Comparison of ENCODE assay signal across 13 cellular contexts in genomic region chr3:37945407-37945802, GRCh38. TPM values are rescaled to one million over a fixed set of nuclear protein-coding genes. Genes with fewer than 3 reads are reported as not detected.
DNase-seq lines count a peak whose midpoint lies in the region; ATAC-seq, FAIRE-seq and TF ChIP-seq lines count a peak whose summit lies in the region.
"Had no signal": no experiment of that assay in that cellular context is flagged by ENCODE, and none has a peak within 500 bp of the region (broad histone marks: within the 10 kb centered on the region; RNA-seq: fewer than 3 reads in every experiment).

No MANE protein-coding gene starts in this region.

- H3K9ac ChIP-seq in HCT116 (ENCODE audit: low read length) (peak overlapping the region; percentile 40), K562 (ENCODE audit: insufficient read depth in 1 of 2, low read depth in 2 of 2, low read length in 2 of 2) (no peak overlapping the region)

- intact Hi-C loops in HCT116 (cut with micrococcal nuclease), result no loop called here
- intact Hi-C loops in K562 (cut with micrococcal nuclease), result no loop called here
- intact Hi-C loops in spleen (cut with DNase I; ENCODE audit: low total_unique reads), result no loop called here

- H3K4me1 ChIP-seq in HCT116 (ENCODE audit: control insufficient read depth in 1 of 2, insufficient read depth in 2 of 2, low read length in 2 of 2) (peaks cover 56% of the 10 kb centered on the region in 2 experiments), K562 (replicated peaks in 1 of 2; ENCODE audit: control insufficient read depth in 2 of 2, insufficient read depth in 2 of 2, low read length in 2 of 2) (peaks cover 0 to 10% of the 10 kb centered on the region in 2 experiments; a peak in 2 of 5 replicates), spleen (peaks cover 23 to 64% (median 41%) of the 10 kb centered on the region in 6 donors)

- H3K4me3 ChIP-seq in HCT116 (replicated peaks in 1 of 2; ENCODE audit: low read depth in 1 of 2, low read length in 2 of 2) (peak overlapping the region in 1 of 2 experiments; percentile 28; a peak in 2 of 4 replicates), K562 (no peak overlapping the region), spleen (no peak overlapping the region)

- RAD21 ChIA-PET in HCT116 (lab: Charles Lee; ENCODE audit: low non-redundant PET in 1 of 2, low total read pairs in 2 of 2, uncharacterized antibody in 2 of 2, unreplicated experiment in 2 of 2), result no interaction called here

- in situ Hi-C loops in K562 (cut with MboI), result no loop called here
- in situ Hi-C loops in GM13976 (cut with MboI; ENCODE audit: low sequenced_read_pairs, unreplicated experiment), result no loop called here

- TF ChIP-seq POLR2A in HCT116 (IDR thresholded peaks at IDR 0.05; ENCODE audit: borderline replicate concordance, extremely low read depth, insufficient read depth, insufficient read length) (no peak), K562 (conservative IDR thresholded peaks at IDR 0.05) (no peak), spleen (IDR thresholded peaks at IDR 0.05) (no peak), GM12891 (IDR thresholded peaks at IDR 0.05; ENCODE audit: low read depth, low read length) (no peak)

- H4K20me1 ChIP-seq in HCT116 (ENCODE audit: insufficient read depth) (no peaks in the 10 kb centered on the region), K562 (replicated peaks; ENCODE audit: control insufficient read depth, insufficient read depth, low read length) (peaks cover 6% of the 10 kb centered on the region)

- DNase-seq in HCT116 (ENCODE audit: low read depth, low spot score), result no peak
- no peak for DNase-seq in K562 (ENCODE audit: extremely low read depth in 1 of 4, low spot score in 3 of 4)
- peak; percentile 40 for DNase-seq in left lobe of liver (ENCODE audit: low spot score)
- no peak for DNase-seq in spleen
- no peak for DNase-seq in GM12891 (ENCODE audit: insufficient read length, low spot score)
- DNase-seq in GM13976 (ENCODE audit: low spot score), result no peak
- no peak for DNase-seq in effector CD8-positive, alpha-beta T cell (lab: John Stamatoyannopoulos, UW)
- no peak for DNase-seq in OCI-M1 (lab: John Stamatoyannopoulos, UW)
- DNase-seq: activated CD8-positive, alpha-beta memory T cell treated with anti-CD3 and anti-CD28 coated beads, Interleukin-2, amount 50 U/mL, for 4 hours; anterior cingulate cortex; CD4-positive, alpha-beta T cell; NCI-H1105 treated with DMSO at 0.1 percent for 48 hours had no signal

- TF ChIP-seq EP300 in K562 (IDR thresholded peaks at IDR 0.05; ENCODE audit: low read length), result no peak

- POLR2A ChIA-PET in HCT116 (lab: Charles Lee) (no interaction called here), K562 (lab: Yijun Ruan, JAX) (interaction anchor here (0.9 kb wide), 1 partner anchor 20 kb away, joined by 3 read pairs; no protein-coding TSS in a partner anchor)

- H3K36me3 ChIP-seq in HCT116 (ENCODE audit: control insufficient read depth in 1 of 2, insufficient read depth in 2 of 2, low read length in 2 of 2), result no peaks in the 10 kb centered on the region
- H3K36me3 ChIP-seq in K562 (ENCODE audit: control insufficient read depth, insufficient read depth, low read length), result no peaks in the 10 kb centered on the region
- no peaks in the 10 kb centered on the region for H3K36me3 ChIP-seq in spleen

- ATAC-seq in HCT116, result peak; percentile 69
- ATAC-seq in K562, result no peak; the same call in 2 of the 3 replicates
- no peak for ATAC-seq in left lobe of liver

- no peaks in the 10 kb centered on the region for H3K79me2 ChIP-seq in HCT116 (ENCODE audit: insufficient read depth, low read length)
- no peaks in the 10 kb centered on the region for H3K79me2 ChIP-seq in K562 (ENCODE audit: control insufficient read depth, insufficient read depth, low read length)

- TF ChIP-seq RAD21 in HCT116 (IDR thresholded peaks at IDR 0.05; ENCODE audit: low read depth) (no peak), K562 (CRISPR knock-in tag; conservative IDR thresholded peaks at IDR 0.05 in 1 of 2, IDR thresholded peaks at IDR 0.05 in 1 of 2) (no peak)

- peaks cover 3% of the 10 kb centered on the region for H3K9me1 ChIP-seq in K562 (ENCODE audit: control insufficient read depth, insufficient read depth, low read length)

- FAIRE-seq in K562 (lab: Jason Lieb, UNC), result no peak
- FAIRE-seq in GM12891 (lab: Jason Lieb, UNC), result no peak
- FAIRE-seq: islet of Langerhans had no signal

- 26% methylated on average over 4 of the region's 4 CpGs for WGBS in K562 (ENCODE audit: insufficient coverage, low coverage, missing lambda C conversion rate)
- 69 to 87% (median 76%) methylated on average over 4 of the region's 4 CpGs for WGBS in spleen, 5 donors

- H3K27ac ChIP-seq in HCT116 (ENCODE audit: low read depth, low read length), result peak overlapping the region; percentile 71
- no peak overlapping the region for H3K27ac ChIP-seq in K562 (ENCODE audit: extremely low read depth, low read depth, low read length)
- H3K27ac ChIP-seq in spleen, result peak overlapping the region in 7 of 8 donors; percentile 29 to 74 (median 55)

- H2AFZ ChIP-seq in HCT116 (ENCODE audit: low read depth, low read length, poor library complexity, severe bottlenecking) (no peak overlapping the region), K562 (ENCODE audit: low read depth, low read length) (no peak overlapping the region)

- CTCF ChIA-PET in HCT116 (lab: Charles Lee) (interaction anchor here (1.6 kb wide), 1 partner anchor 22 kb away, joined by 3 read pairs; no protein-coding TSS in a partner anchor), K562 (lab: Yijun Ruan, JAX; ENCODE audit: low intra/inter-chr PET ratio) (no interaction called here)

- H3K4me2 ChIP-seq in HCT116 (ENCODE audit: low read length) (peak overlapping the region; percentile 74), K562 (ENCODE audit: insufficient read depth, low read length) (no peak overlapping the region)

- TF ChIP-seq CTCF in HCT116 (IDR thresholded peaks at IDR 0.05 in 2 of 3, conservative IDR thresholded peaks at IDR 0.05 in 1 of 3; ENCODE audit: borderline replicate concordance in 1 of 3, insufficient read depth in 1 of 3, low read depth in 2 of 3, low read length in 2 of 3) (no peak), K562 (IDR thresholded peaks at IDR 0.05 in 2 of 3, conservative IDR thresholded peaks at IDR 0.05 in 1 of 3; ENCODE audit: insufficient read depth in 2 of 3, low read depth in 1 of 3, low read length in 3 of 3) (no peak), spleen (IDR thresholded peaks at IDR 0.05 in 8 of 11, conservative IDR thresholded peaks at IDR 0.05 in 3 of 11) (no peak), GM13976 (IDR thresholded peaks at IDR 0.05; ENCODE audit: borderline replicate concordance, control extremely low read depth, extremely low read depth, insufficient read depth, missing control alignments) (no peak)

- H3K9me2 ChIP-seq in HCT116 (ENCODE audit: insufficient read depth), result no peaks in the 10 kb centered on the region

- H3K27me3 ChIP-seq in HCT116 (ENCODE audit: insufficient read depth, low read length) (no peaks in the 10 kb centered on the region), K562 (ENCODE audit: control insufficient read depth in 2 of 2, insufficient read depth in 2 of 2, low read length in 2 of 2) (peaks cover 2 to 15% of the 10 kb centered on the region in 2 experiments; a peak in 2 of 5 replicates), spleen (replicated peaks in 1 of 7) (no peaks in the 10 kb centered on the region)

- H3K9me3 ChIP-seq in HCT116 (ENCODE audit: control insufficient read depth in 1 of 2, insufficient read depth in 1 of 2, low read depth in 1 of 2, low read length in 2 of 2) (no peaks in the 10 kb centered on the region), K562 (replicated peaks; ENCODE audit: control insufficient read depth, insufficient read depth, low read depth, low read length) (no peaks in the 10 kb centered on the region), spleen (no peaks in the 10 kb centered on the region)

- BruUV-seq in HCT116 (replicated peaks; lab: Mats Ljungman, UMichigan) (no TSS peak), K562 (replicated peaks; lab: Mats Ljungman, UMichigan) (no TSS peak)

TF ChIP-seq in HCT116, 20 proteins besides CTCF, POLR2A, EP300 and RAD21 (continues in another document):
- TF ChIP-seq POLR2AphosphoS5 (IDR thresholded peaks at IDR 0.05; ENCODE audit: low read depth, low read length), result no peak
- TF ChIP-seq EZH2 (IDR thresholded peaks at IDR 0.05), result no peak
- TF ChIP-seq ELF1 (IDR thresholded peaks at IDR 0.05; ENCODE audit: borderline replicate concordance, low read depth), result no peak
- TF ChIP-seq ZFX (IDR thresholded peaks at IDR 0.05), result no peak

TF ChIP-seq in K562, 482 proteins besides CTCF, POLR2A, EP300 and RAD21 (continues in another document):
- TF ChIP-seq NRF1 (conservative IDR thresholded peaks at IDR 0.05 in 1 of 2, IDR thresholded peaks at IDR 0.05 in 1 of 2), result no peak

TF ChIP-seq in GM12891, 5 proteins besides CTCF, POLR2A, EP300 and RAD21:
- TF ChIP-seq POLR2AphosphoS5 (IDR thresholded peaks at IDR 0.05; ENCODE audit: low read depth, low read length) (no peak), TAF1 (IDR thresholded peaks at IDR 0.05; ENCODE audit: low read depth, low read length) (no peak), PAX5 (IDR thresholded peaks at IDR 0.05; ENCODE audit: insufficient read depth, low read length, severe bottlenecking) (no peak), SPI1 (IDR thresholded peaks at IDR 0.05; ENCODE audit: low read depth, low read length) (no peak), POU2F2 (IDR thresholded peaks at IDR 0.05; ENCODE audit: low read depth, low read length) (no peak)
TF ChIP-seq in GM12891: peak in this region for 0.

RNA-seq across cellular contexts. Expression of gene VILL, which starts 45.2 kb away (rescaled TPM):
- total RNA-seq in HCT116 (2021; ENCODE audit: unreplicated experiment), result 1.2 TPM
- polyA plus RNA-seq in HCT116 (2012), result 1.3 and 1.5 TPM in 2 replicates
- 21.1 and 67.2 TPM in 2 replicates for total RNA-seq in K562 (2011; cell fraction: chromatin; rRNA removed; ENCODE audit: low replicate concordance)
- 38.7 and 48.8 TPM in 2 replicates for total RNA-seq in K562 (2011; cell fraction: nucleolus; rRNA removed)
- total RNA-seq in K562 (2011; cell fraction: nucleoplasm; rRNA removed), result 25.6 and 29.8 TPM in 2 replicates
- total RNA-seq in K562 (2014; rRNA removed), result 12.6 and 17.4 TPM in 2 replicates
- total RNA-seq in K562 (2014; rRNA removed; fragmentation: Illumina TruSeq; extraction: Trizol), result 3.3 and 4.3 TPM in 2 replicates
- 8.8 and 9.2 TPM in 2 replicates for total RNA-seq in K562 (2015; rRNA removed; fragmentation: Illumina TruSeq; extraction: Trizol)
- total RNA-seq in K562 (2021), result 12.4 and 13.4 TPM in 2 replicates
- 7.7 and 10.6 TPM in 2 replicates for polyA plus RNA-seq in K562 (2011; rRNA removed)
- 9.8 and 17.0 TPM in 2 replicates for polyA plus RNA-seq in K562 (2011; cell fraction: cytosol; rRNA removed)
- polyA plus RNA-seq in K562 (2011; cell fraction: nucleus; rRNA removed), result 51.3 and 85.1 TPM in 2 replicates
- polyA plus RNA-seq in K562 (2012), result 10.0 and 15.4 TPM in 2 replicates
- 8.7 and 9.8 TPM in 2 replicates for polyA plus RNA-seq in K562 (2014; fragmentation: Illumina TruSeq; extraction: Trizol)
- under 1 TPM; 0.11 to 0.49 TPM for polyA plus RNA-seq in K562 (2014; fragmentation: Nextera tagmentation; extraction: Ambion mirVana)
- 16.0 and 18.1 TPM in 2 replicates for polyA plus RNA-seq in K562 (2014; rRNA removed)
- 10.8 and 11.9 TPM in 2 replicates for polyA minus RNA-seq in K562 (2011; rRNA and poly(A)+ RNA removed)
- 2.6 and 4.9 TPM in 2 replicates for polyA minus RNA-seq in K562 (2011; cell fraction: cytosol; rRNA and poly(A)+ RNA removed)
- 32.0 and 33.5 TPM in 2 replicates for polyA minus RNA-seq in K562 (2011; cell fraction: nucleus; rRNA and poly(A)+ RNA removed)
- total RNA-seq in left lobe of liver, result 0.48 TPM
- total RNA-seq in spleen, result 10 to 100 TPM; 14.4 to 23.4 (median 16.1) TPM
- polyA plus RNA-seq in spleen, result 10 to 100 TPM; 19.2 to 21.5 (median 20.1) TPM
- 3.5 TPM for polyA plus RNA-seq in GM12891 (2012; ENCODE audit: low read depth, missing spikeins)

Comparison
In these comparisons a context has a peak if more than half of its experiments do, and no peak if none do; other contexts are left out.
1. Of the 22 proteins assayed by ChIP-seq in both K562 and HCT116: peak only in K562: SP1; only in HCT116: none; in both: none; in neither: 21.